In genomic region chr22:20223421-20224245, GRCh38 we compare ENCODE assay signal across 23 cellular contexts.
"Had no signal": no experiment of that assay in that cellular context is flagged by ENCODE, and none has a peak within 500 bp of the region (broad histone marks: within the 10 kb centered on the region; RNA-seq: fewer than 3 reads in every experiment).

No MANE protein-coding gene starts in this region.

- ATAC-seq: left colon; natural killer cell; stimulated activated naive B cell treated with anti-CD40 and anti-IgM and Interleukin-4, amounts not matched to agents 10 μg/mL and 1 μg/mL and 100 μg/mL, for 72 hours; upper lobe of right lung had no signal

- H3K27ac ChIP-seq: brain microvascular endothelial cell, sigmoid colon, upper lobe of right lung had no signal

- H3K4me3 Mint-ChIP-seq: activated naive CD8-positive, alpha-beta T cell treated with anti-CD3 and anti-CD28 coated beads for 36 hours; activated T-helper 1 cell treated with anti-CD3 and anti-CD28 coated beads, Interleukin-12 subunit alpha, Interleukin-12 subunit beta, Interleukin-2, Interleukin-4 antibody, amounts not matched to agents 30 ng/mL and 10 ng/mL and 1 ng/mL, durations not matched to agents 14 hours and 24 hours and 36 hours; natural killer cell; stimulated activated naive B cell treated with anti-CD40 and anti-IgM and Interleukin-4, amounts not matched to agents 10 μg/mL and 1 μg/mL and 100 μg/mL, for 72 hours had no signal

- H3K9me3 ChIP-seq: sigmoid colon, thoracic aorta, upper lobe of right lung had no signal

- H3K4me1 Mint-ChIP-seq: activated naive CD8-positive, alpha-beta T cell treated with anti-CD3 and anti-CD28 coated beads for 36 hours; stimulated activated naive B cell treated with anti-CD40 and anti-IgM and Interleukin-4, amounts not matched to agents 10 μg/mL and 1 μg/mL and 100 μg/mL, for 72 hours had no signal

- H3K4me3 ChIP-seq: lung, sigmoid colon, thoracic aorta, upper lobe of right lung had no signal

- H3K9me3 Mint-ChIP-seq: natural killer cell had no signal

- DNase-seq: activated CD4-positive, alpha-beta T cell treated with anti-CD3 and anti-CD28 coated beads, Interleukin-2, amount 50 U/mL, for 4 hours; activated gamma-delta T cell treated with Interleukin-2 at 50 U/mL for 16 hours; activated naive CD8-positive, alpha-beta T cell treated with anti-CD3 and anti-CD28 coated beads for 36 hours; amygdala; brain microvascular endothelial cell; central memory CD4-positive, alpha-beta T cell; erythroblast; foreskin melanocyte; glutamatergic neuron; hypothalamus; islet precursor cell; left colon; natural killer cell; nucleus accumbens; sigmoid colon; stimulated activated CD4-positive, alpha-beta T cell treated with anti-CD3 and anti-CD28 coated beads, Interleukin-4, amount 100 ng/mL, for 4 hours; stimulated activated naive B cell treated with anti-CD40 and anti-IgM and Interleukin-4, amounts not matched to agents 10 μg/mL and 1 μg/mL and 100 μg/mL, for 72 hours; upper lobe of right lung had no signal

- H3K27me3 ChIP-seq: sigmoid colon, upper lobe of right lung had no signal

- H3K27ac Mint-ChIP-seq: activated naive CD8-positive, alpha-beta T cell treated with anti-CD3 and anti-CD28 coated beads for 36 hours; activated T-helper 1 cell treated with anti-CD3 and anti-CD28 coated beads, Interleukin-12 subunit alpha, Interleukin-12 subunit beta, Interleukin-2, Interleukin-4 antibody, amounts not matched to agents 30 ng/mL and 10 ng/mL and 1 ng/mL, durations not matched to agents 14 hours and 24 hours and 36 hours; natural killer cell; stimulated activated naive B cell treated with anti-CD40 and anti-IgM and Interleukin-4, amounts not matched to agents 10 μg/mL and 1 μg/mL and 100 μg/mL, for 72 hours had no signal

- FAIRE-seq: colon, endometrium had no signal

- H3K36me3 Mint-ChIP-seq: activated naive CD8-positive, alpha-beta T cell treated with anti-CD3 and anti-CD28 coated beads for 36 hours; natural killer cell; stimulated activated naive B cell treated with anti-CD40 and anti-IgM and Interleukin-4, amounts not matched to agents 10 μg/mL and 1 μg/mL and 100 μg/mL, for 72 hours had no signal

- H3K36me3 ChIP-seq: brain microvascular endothelial cell, sigmoid colon, thoracic aorta, upper lobe of right lung had no signal
